ENCODE assay signal across 8 cellular contexts in genomic region chr1:116375884-116376733, GRCh38. TPM values are rescaled to one million over a fixed set of nuclear protein-coding genes. Genes with fewer than 3 reads are reported as not detected.
A peak's percentile ranks its signal among the peaks of the same experiment; 100 is the strongest.
DNase-seq lines count a peak whose midpoint lies in the region; ATAC-seq and TF ChIP-seq lines count a peak whose summit lies in the region.

No MANE protein-coding gene starts in this region.

- intact Hi-C loops in colonic mucosa (cut with DNase I) (no loop called here), lower lobe of right lung (cut with DNase I) (no loop called here)

- ATAC-seq in T-helper 17 cell (no peak), lower lobe of right lung (peak; percentile 48 to 62), HG02840 (IDR thresholded peaks at IDR 0.05; ENCODE audit: low FRiP score, unreplicated experiment) (no peak), GM21515 (IDR thresholded peaks at IDR 0.05; ENCODE audit: unreplicated experiment) (no peak)

- peaks cover 67% of the 10 kb centered on the region for H3K4me1 Mint-ChIP-seq in T-helper 17 cell

- H3K4me3 Mint-ChIP-seq in T-helper 17 cell: peak overlapping the region; percentile 96

- no peaks in the 10 kb centered on the region for H3K9me3 ChIP-seq in T-helper 17 cell (ENCODE audit: control insufficient read depth, low read length, poor library complexity, severe bottlenecking)
- H3K9me3 ChIP-seq in colonic mucosa: no peaks in the 10 kb centered on the region
- no peaks in the 10 kb centered on the region for H3K9me3 ChIP-seq in lower lobe of right lung

- peaks cover 2% of the 10 kb centered on the region for H3K36me3 Mint-ChIP-seq in T-helper 17 cell (ENCODE audit: low read depth)

- H3K27ac Mint-ChIP-seq in T-helper 17 cell: peak overlapping the region; percentile 97

- H3K36me3 ChIP-seq in colonic mucosa: no peaks in the 10 kb centered on the region
- H3K36me3 ChIP-seq in lower lobe of right lung: no peaks in the 10 kb centered on the region

- no peaks in the 10 kb centered on the region for H3K27me3 Mint-ChIP-seq in T-helper 17 cell

- peaks cover 34% of the 10 kb centered on the region for H3K4me1 ChIP-seq in colonic mucosa
- peaks cover 81% of the 10 kb centered on the region for H3K4me1 ChIP-seq in lower lobe of right lung

- no peak for TF ChIP-seq CTCF in 22Rv1 (IDR thresholded peaks at IDR 0.05)
- TF ChIP-seq CTCF in colonic mucosa (IDR thresholded peaks at IDR 0.05): no peak
- TF ChIP-seq CTCF in lower lobe of right lung (IDR thresholded peaks at IDR 0.05): no peak

- DNase-seq in H4 (ENCODE audit: low spot score) (peak; percentile 38), T-helper 17 cell (no peak), colonic mucosa (peak; percentile 92), lower lobe of right lung (peak; percentile 85)
- peak in 2 of 3 experiments; percentile 24 to 29 for DNase-seq in stimulated activated CD4-positive, alpha-beta T cell treated with anti-CD3 and anti-CD28 coated beads, TNF-alpha, amount 100 ng/mL, for 4 hours (ENCODE audit: low read depth in 3 of 3)

- H3K27ac ChIP-seq in 22Rv1 (peak overlapping the region; percentile 44), colonic mucosa (peak overlapping the region; percentile 90), lower lobe of right lung (peak overlapping the region; percentile 96)

- H3K4me3 ChIP-seq in colonic mucosa (peak overlapping the region; percentile 85), lower lobe of right lung (peak overlapping the region; percentile 84)

- peak overlapping the region; percentile 45 to 89 for H3K9ac ChIP-seq in colonic mucosa (ENCODE audit: low read depth in 2 of 2, low read length in 2 of 2)

- H3K27me3 ChIP-seq in colonic mucosa: no peaks in the 10 kb centered on the region
- H3K27me3 ChIP-seq in lower lobe of right lung (ENCODE audit: low read depth): no peaks in the 10 kb centered on the region

RNA-seq across cellular contexts. Expression of gene ATP1A1, which starts 3.1 kb away (rescaled TPM):
- total RNA-seq in H4 (2014; rRNA removed; shearing (Covaris generic)): 17.7 and 30.8 TPM in 2 replicates
- total RNA-seq in T-helper 17 cell (100 to 1,000 TPM; 259 to 313 TPM), colonic mucosa (100 to 1,000 TPM; 718 to 936 TPM), lower lobe of right lung (518 TPM)

Comparison
In these comparisons a context has a peak if more than half of its experiments do, and no peak if none do; other contexts are left out.
1. H3K27ac ChIP-seq: peak in every context shown above with its lines; median percentile 96 in lower lobe of right lung; 90 in colonic mucosa; 44 in 22Rv1.
2. DNase-seq: peak in H4 (single experiment), colonic mucosa (single experiment), lower lobe of right lung (single experiment) and stimulated activated CD4-positive, alpha-beta T cell treated with anti-CD3 and anti-CD28 coated beads, TNF-alpha, amount 100 ng/mL, for 4 hours (2 of 3); none in T-helper 17 cell (0 of 3).
3. ATAC-seq: peak in lower lobe of right lung (2 of 2); none in T-helper 17 cell (single experiment), HG02840 (single experiment) and GM21515 (single experiment).